ENCODE assay signal across 8 cellular contexts in genomic region chr11:95230054-95231034, GRCh38. TPM values are rescaled to one million over a fixed set of nuclear protein-coding genes. Genes with fewer than 3 reads are reported as not detected.
DNase-seq lines count a peak whose midpoint lies in the region; ATAC-seq and TF ChIP-seq lines count a peak whose summit lies in the region.

No MANE protein-coding gene starts in this region.

- CTCF ChIA-PET in AG04450 (lab: Charles Lee) (interaction anchor here (0.9 to 1.7 kb wide), 4 partner anchors 78 to 475 kb away, joined by 4 to 13 read pairs (median 7); no protein-coding TSS in a partner anchor), MCF 10A (lab: Yijun Ruan, JAX) (interaction anchor here (0.6 to 2.2 kb wide), 24 partner anchors 75 to 1486 kb away, joined by 3 to 26 read pairs (median 4); no protein-coding TSS in a partner anchor)

- BruUV-seq in MCF 10A (replicated peaks; lab: Mats Ljungman, UMichigan) = no TSS peak

- peaks cover 19% of the 10 kb centered on the region for H3K4me1 Mint-ChIP-seq in MCF 10A (ENCODE audit: insufficient read depth, unreplicated experiment)

- H3K27me3 ChIP-seq in AG04450 (ENCODE audit: control insufficient read depth, insufficient read depth, low read length) = peaks cover 23% of the 10 kb centered on the region
- H3K27me3 ChIP-seq in skeletal muscle satellite cell (ENCODE audit: control insufficient read depth, insufficient read depth, low read length) = no peaks in the 10 kb centered on the region

- H3K4me2 ChIP-seq in skeletal muscle satellite cell (ENCODE audit: low read length) = peak overlapping the region; percentile 96

- H3K27ac ChIP-seq in AG04450 (ENCODE audit: low read depth, low read length) = no peak overlapping the region

- peaks cover 20% of the 10 kb centered on the region for H3K4me1 ChIP-seq in skeletal muscle satellite cell (ENCODE audit: control insufficient read depth, insufficient read depth, low read length)

- no peaks in the 10 kb centered on the region for H3K9me3 Mint-ChIP-seq in MCF 10A (ENCODE audit: unreplicated experiment)

- H3K36me3 ChIP-seq in skeletal muscle satellite cell (ENCODE audit: insufficient read depth, low read length) = no peaks in the 10 kb centered on the region

- peak overlapping the region; percentile 23 for H3K27ac Mint-ChIP-seq in MCF 10A (ENCODE audit: low read depth, unreplicated experiment)

- H3K9me3 ChIP-seq in AG04450 (ENCODE audit: control insufficient read depth, insufficient read depth, low read length) (peaks cover 4% of the 10 kb centered on the region; the same call in 1 of the 2 replicates), skeletal muscle satellite cell (replicated peaks; ENCODE audit: low read length) (no peaks in the 10 kb centered on the region)

- TF ChIP-seq CTCF in AG04450 (IDR thresholded peaks at IDR 0.05; ENCODE audit: low read depth, low read length) (no peak), MCF 10A (IDR thresholded peaks at IDR 0.05; ENCODE audit: unreplicated experiment) (no peak)

- DNase-seq in AG04450 (ENCODE audit: low read depth, low spot score) (no peak), SW 1271 (lab: John Stamatoyannopoulos, UW) (peak; percentile 35 to 79), MCF 10A (ENCODE audit: unreplicated experiment) (peak; percentile 16), iPS-NIHi7 (ENCODE audit: extremely low spot score) (peak; percentile 22), OCI-M2 (lab: John Stamatoyannopoulos, UW; ENCODE audit: unreplicated experiment) (no peak)

- peak overlapping the region; percentile 64 for H3K9ac ChIP-seq in skeletal muscle satellite cell (ENCODE audit: low read depth, low read length)

- ATAC-seq in GM19025 (IDR thresholded peaks at IDR 0.05; ENCODE audit: low read depth, unreplicated experiment) = peak; percentile 10
- ATAC-seq in HG03196 (IDR thresholded peaks at IDR 0.05; ENCODE audit: unreplicated experiment) = peak; percentile 13

- peaks cover 6% of the 10 kb centered on the region for H3K36me3 Mint-ChIP-seq in MCF 10A (ENCODE audit: insufficient read depth, unreplicated experiment)

- no peak overlapping the region for H3K4me3 Mint-ChIP-seq in MCF 10A (ENCODE audit: unreplicated experiment)

- intact Hi-C loops in MCF 10A (cut with micrococcal nuclease) = loop anchor here (1.0 to 5.0 kb wide), 4 partner anchors 163 to 475 kb away; partner anchors contain the start of gene SRSF8

- POLR2A ChIA-PET in AG04450 (lab: Yijun Ruan, JAX) = no interaction called here
- POLR2A ChIA-PET in MCF 10A (lab: Yijun Ruan, JAX) = interaction anchor here (0.6 to 4.1 kb wide), 55 partner anchors 9 to 561 kb away, joined by 3 to 52 read pairs (median 5); partner anchors contain the start of genes CWC15 and FAM76B

- H3K4me3 ChIP-seq in AG04450 (ENCODE audit: low read depth, low read length) (peak overlapping the region; percentile 59), skeletal muscle satellite cell (ENCODE audit: low read length) (peak overlapping the region; percentile 79)

- H3K27me3 Mint-ChIP-seq in MCF 10A (ENCODE audit: insufficient read depth, unreplicated experiment) = no peaks in the 10 kb centered on the region

RNA-seq across cellular contexts. Expression of gene SESN3, which starts 0.7 kb away (rescaled TPM):
- polyA plus RNA-seq in AG04450 (2011; rRNA removed) = 2.8 and 4.2 TPM in 2 replicates
- polyA minus RNA-seq in AG04450 (2011; rRNA and poly(A)+ RNA removed) = 4.1 and 6.6 TPM in 2 replicates
- 3.0 and 6.3 TPM in 2 replicates for total RNA-seq in MCF 10A (2022)
- total RNA-seq in skeletal muscle satellite cell (2012; rRNA removed) = 7.1 and 9.2 TPM in 2 replicates

Comparison
In these comparisons a context has a peak if more than half of its experiments do, and no peak if none do; other contexts are left out.
1. DNase-seq: peak in SW 1271 (2 of 2), MCF 10A (single experiment) and iPS-NIHi7 (single experiment); none in AG04450 (single experiment) and OCI-M2 (single experiment).